8 cellular contexts compared by ENCODE assay signal in genomic region chr1:192539450-192540132, GRCh38. TPM values are rescaled to one million over a fixed set of nuclear protein-coding genes. Genes with fewer than 3 reads are reported as not detected.
A peak's percentile ranks its signal among the peaks of the same experiment; 100 is the strongest.
DNase-seq lines count a peak whose midpoint lies in the region; TF ChIP-seq lines count a peak whose summit lies in the region.

No MANE protein-coding gene starts in this region.

- no peaks in the 10 kb centered on the region for H3K27me3 Mint-ChIP-seq in Calu3 (ENCODE audit: unreplicated experiment)

- DNase-seq in Calu3, result no peak
- DNase-seq in HuH-7 (ENCODE audit: low spot score), result peak; percentile 9
- peak; percentile 93 for DNase-seq in brain microvascular endothelial cell
- DNase-seq in kidney tubule cell (ENCODE audit: low spot score), result peak; percentile 89
- DNase-seq in tibial artery, result no peak
- DNase-seq in H7, result no peak
- DNase-seq in head of caudate nucleus, result no peak
- no peak for DNase-seq in activated CD8-positive, alpha-beta memory T cell treated with anti-CD3 and anti-CD28 coated beads, Interleukin-2, amount 50 U/mL, for 4 hours

- no peak overlapping the region for H3K4me3 Mint-ChIP-seq in Calu3 (ENCODE audit: low read depth, unreplicated experiment)

- H3K36me3 ChIP-seq in brain microvascular endothelial cell (replicated peaks) (no peaks in the 10 kb centered on the region), tibial artery (no peaks in the 10 kb centered on the region), H7 (replicated peaks; ENCODE audit: control insufficient read depth, insufficient read depth, low read length) (no peaks in the 10 kb centered on the region)

- H3K27ac ChIP-seq in brain microvascular endothelial cell, result peak overlapping the region; percentile 85
- peak overlapping the region; percentile 81 to 86 for H3K27ac ChIP-seq in tibial artery

- H3K4me3 ChIP-seq in brain microvascular endothelial cell (ENCODE audit: low read depth, low read length) (no peak overlapping the region), tibial artery (no peak overlapping the region), H7 (ENCODE audit: insufficient read depth, low read depth, low read length) (no peak overlapping the region)

- in situ Hi-C loops in brain microvascular endothelial cell (cut with HindIII; ENCODE audit: low pct_ligation_motif_present, low sequenced_read_pairs), result no loop called here

- peaks cover 0 to 37% (median 20%) of the 10 kb centered on the region in 4 donors for H3K4me1 ChIP-seq in tibial artery

- no peaks in the 10 kb centered on the region for H3K27me3 ChIP-seq in brain microvascular endothelial cell (replicated peaks)
- no peaks in the 10 kb centered on the region for H3K27me3 ChIP-seq in tibial artery
- no peaks in the 10 kb centered on the region for H3K27me3 ChIP-seq in H7 (ENCODE audit: control insufficient read depth, insufficient read depth, low read length)

- no peaks in the 10 kb centered on the region for H3K9me3 ChIP-seq in tibial artery

- no peaks in the 10 kb centered on the region for H3K36me3 Mint-ChIP-seq in Calu3 (ENCODE audit: insufficient read depth, unreplicated experiment)

- H3K9me3 Mint-ChIP-seq in Calu3 (ENCODE audit: low read depth, unreplicated experiment), result no peaks in the 10 kb centered on the region

- CTCF ChIA-PET in Calu3 (lab: Charles Lee), result interaction anchor here (0.5 to 1.2 kb wide), 3 partner anchors 11 to 467 kb away, joined by 3 to 5 read pairs (median 4); no protein-coding TSS in a partner anchor

- H3K4me1 Mint-ChIP-seq in Calu3 (ENCODE audit: low read depth, unreplicated experiment), result peaks cover 8% of the 10 kb centered on the region

- H3K27ac Mint-ChIP-seq in Calu3 (ENCODE audit: unreplicated experiment), result peak overlapping the region; percentile 53

- TF ChIP-seq CTCF in Calu3 (IDR thresholded peaks at IDR 0.05; ENCODE audit: unreplicated experiment), result no peak
- no peak for TF ChIP-seq CTCF in brain microvascular endothelial cell (IDR thresholded peaks at IDR 0.05; ENCODE audit: low read depth, low read length, missing control alignments)
- TF ChIP-seq CTCF in tibial artery (IDR thresholded peaks at IDR 0.05), result no peak

- intact Hi-C loops in Calu3 (cut with micrococcal nuclease; ENCODE audit: unreplicated experiment), result no loop called here
- intact Hi-C loops in tibial artery (cut with DNase I; ENCODE audit: low total_unique reads), result no loop called here
- intact Hi-C loops in head of caudate nucleus (cut with DNase I), result no loop called here

- no TSS peak for BruUV-seq in Calu3 (replicated peaks; lab: Mats Ljungman, UMichigan)

RNA-seq across cellular contexts. Expression of gene RGS1, which starts 36.0 kb away (rescaled TPM):
- not detected in 2 replicates for total RNA-seq in Calu3 (2022)
- total RNA-seq in H7 (2014; rRNA removed; shearing (Covaris generic)), result 0.07 TPM in 1 of 2 replicates, not detected in the other

Comparison
In these comparisons a context has a peak if more than half of its experiments do, and no peak if none do; other contexts are left out.
1. DNase-seq: peak in HuH-7 (single experiment), brain microvascular endothelial cell (single experiment) and kidney tubule cell (single experiment); none in Calu3 (single experiment), tibial artery (0 of 2), H7 (single experiment), head of caudate nucleus (0 of 42) and activated CD8-positive, alpha-beta memory T cell treated with anti-CD3 and anti-CD28 coated beads, Interleukin-2, amount 50 U/mL, for 4 hours (single experiment).